ENCODE assay signal across 1 cellular context in the genomic region with DNA sequence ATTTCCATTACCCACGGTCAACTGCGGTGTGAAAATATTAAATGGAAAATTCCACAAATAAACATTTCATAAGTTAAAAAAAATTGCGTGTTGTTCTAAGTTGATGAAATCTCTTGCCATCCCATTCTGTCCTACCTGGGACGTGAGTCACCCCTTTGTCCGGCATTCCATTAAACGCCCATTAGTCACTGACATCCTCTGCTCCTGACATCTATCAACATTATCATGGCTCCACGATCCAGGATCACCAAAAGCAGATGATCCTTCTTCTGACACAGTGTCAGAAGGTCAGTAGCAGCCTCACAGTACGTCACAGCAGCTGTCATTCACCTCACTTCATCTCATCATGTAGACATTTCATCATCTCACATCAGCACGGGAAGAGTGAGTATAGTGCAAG.
TF ChIP-seq lines count a peak whose summit lies in the region.

No MANE protein-coding gene starts in this region.

TF ChIP-seq in WTC11, 78 proteins besides CTCF, POLR2A, EP300 and RAD21 (continued from another document):
- TF ChIP-seq, protein P1, sequence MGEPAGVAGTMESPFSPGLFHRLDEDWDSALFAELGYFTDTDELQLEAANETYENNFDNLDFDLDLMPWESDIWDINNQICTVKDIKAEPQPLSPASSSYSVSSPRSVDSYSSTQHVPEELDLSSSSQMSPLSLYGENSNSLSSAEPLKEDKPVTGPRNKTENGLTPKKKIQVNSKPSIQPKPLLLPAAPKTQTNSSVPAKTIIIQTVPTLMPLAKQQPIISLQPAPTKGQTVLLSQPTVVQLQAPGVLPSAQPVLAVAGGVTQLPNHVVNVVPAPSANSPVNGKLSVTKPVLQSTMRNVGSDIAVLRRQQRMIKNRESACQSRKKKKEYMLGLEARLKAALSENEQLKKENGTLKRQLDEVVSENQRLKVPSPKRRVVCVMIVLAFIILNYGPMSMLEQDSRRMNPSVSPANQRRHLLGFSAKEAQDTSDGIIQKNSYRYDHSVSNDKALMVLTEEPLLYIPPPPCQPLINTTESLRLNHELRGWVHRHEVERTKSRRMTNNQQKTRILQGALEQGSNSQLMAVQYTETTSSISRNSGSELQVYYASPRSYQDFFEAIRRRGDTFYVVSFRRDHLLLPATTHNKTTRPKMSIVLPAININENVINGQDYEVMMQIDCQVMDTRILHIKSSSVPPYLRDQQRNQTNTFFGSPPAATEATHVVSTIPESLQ (CRISPR knock-in tag; IDR thresholded peaks at IDR 0.05): no peak
- TF ChIP-seq, protein P2, sequence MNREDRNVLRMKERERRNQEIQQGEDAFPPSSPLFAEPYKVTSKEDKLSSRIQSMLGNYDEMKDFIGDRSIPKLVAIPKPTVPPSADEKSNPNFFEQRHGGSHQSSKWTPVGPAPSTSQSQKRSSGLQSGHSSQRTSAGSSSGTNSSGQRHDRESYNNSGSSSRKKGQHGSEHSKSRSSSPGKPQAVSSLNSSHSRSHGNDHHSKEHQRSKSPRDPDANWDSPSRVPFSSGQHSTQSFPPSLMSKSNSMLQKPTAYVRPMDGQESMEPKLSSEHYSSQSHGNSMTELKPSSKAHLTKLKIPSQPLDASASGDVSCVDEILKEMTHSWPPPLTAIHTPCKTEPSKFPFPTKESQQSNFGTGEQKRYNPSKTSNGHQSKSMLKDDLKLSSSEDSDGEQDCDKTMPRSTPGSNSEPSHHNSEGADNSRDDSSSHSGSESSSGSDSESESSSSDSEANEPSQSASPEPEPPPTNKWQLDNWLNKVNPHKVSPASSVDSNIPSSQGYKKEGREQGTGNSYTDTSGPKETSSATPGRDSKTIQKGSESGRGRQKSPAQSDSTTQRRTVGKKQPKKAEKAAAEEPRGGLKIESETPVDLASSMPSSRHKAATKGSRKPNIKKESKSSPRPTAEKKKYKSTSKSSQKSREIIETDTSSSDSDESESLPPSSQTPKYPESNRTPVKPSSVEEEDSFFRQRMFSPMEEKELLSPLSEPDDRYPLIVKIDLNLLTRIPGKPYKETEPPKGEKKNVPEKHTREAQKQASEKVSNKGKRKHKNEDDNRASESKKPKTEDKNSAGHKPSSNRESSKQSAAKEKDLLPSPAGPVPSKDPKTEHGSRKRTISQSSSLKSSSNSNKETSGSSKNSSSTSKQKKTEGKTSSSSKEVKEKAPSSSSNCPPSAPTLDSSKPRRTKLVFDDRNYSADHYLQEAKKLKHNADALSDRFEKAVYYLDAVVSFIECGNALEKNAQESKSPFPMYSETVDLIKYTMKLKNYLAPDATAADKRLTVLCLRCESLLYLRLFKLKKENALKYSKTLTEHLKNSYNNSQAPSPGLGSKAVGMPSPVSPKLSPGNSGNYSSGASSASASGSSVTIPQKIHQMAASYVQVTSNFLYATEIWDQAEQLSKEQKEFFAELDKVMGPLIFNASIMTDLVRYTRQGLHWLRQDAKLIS (CRISPR knock-in tag; IDR thresholded peaks at IDR 0.05; ENCODE audit: borderline replicate concordance): no peak
- TF ChIP-seq, protein P3, sequence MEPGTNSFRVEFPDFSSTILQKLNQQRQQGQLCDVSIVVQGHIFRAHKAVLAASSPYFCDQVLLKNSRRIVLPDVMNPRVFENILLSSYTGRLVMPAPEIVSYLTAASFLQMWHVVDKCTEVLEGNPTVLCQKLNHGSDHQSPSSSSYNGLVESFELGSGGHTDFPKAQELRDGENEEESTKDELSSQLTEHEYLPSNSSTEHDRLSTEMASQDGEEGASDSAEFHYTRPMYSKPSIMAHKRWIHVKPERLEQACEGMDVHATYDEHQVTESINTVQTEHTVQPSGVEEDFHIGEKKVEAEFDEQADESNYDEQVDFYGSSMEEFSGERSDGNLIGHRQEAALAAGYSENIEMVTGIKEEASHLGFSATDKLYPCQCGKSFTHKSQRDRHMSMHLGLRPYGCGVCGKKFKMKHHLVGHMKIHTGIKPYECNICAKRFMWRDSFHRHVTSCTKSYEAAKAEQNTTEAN (CRISPR knock-in tag; IDR thresholded peaks at IDR 0.05): no peak
